14 cellular contexts compared by ENCODE assay signal in genomic region chr14:70658899-70659298, GRCh38. TPM values are rescaled to one million over a fixed set of nuclear protein-coding genes. Genes with fewer than 3 reads are reported as not detected.
DNase-seq lines count a peak whose midpoint lies in the region; TF ChIP-seq lines count a peak whose summit lies in the region.
"Had no signal": no experiment of that assay in that cellular context is flagged by ENCODE, and none has a peak within 500 bp of the region (broad histone marks: within the 10 kb centered on the region; RNA-seq: fewer than 3 reads in every experiment).

No MANE protein-coding gene starts in this region.

- CTCF ChIA-PET in CD4-positive, alpha-beta memory T cell (lab: Charles Lee; ENCODE audit: partially characterized antibody), result interaction anchor here (1.1 to 13.1 kb wide), 8 partner anchors 10 to 158 kb away, joined by 3 to 155 read pairs (median 8); partner anchors contain the start of gene TTC9

- H3K36me3 Mint-ChIP-seq in CD4-positive, alpha-beta memory T cell, result peaks cover 13 to 14% of the 10 kb centered on the region in 2 donors
- H3K36me3 Mint-ChIP-seq in T-helper 2 cell treated with Interferon-gamma antibody and Interleukin-4, amounts not matched to agents 5 μg/mL and 100 μg/mL, for 36 hours (ENCODE audit: low read depth), result peaks cover 42% of the 10 kb centered on the region
- peaks cover 20% of the 10 kb centered on the region for H3K36me3 Mint-ChIP-seq in endothelial cell (ENCODE audit: low read depth, unreplicated experiment)

- no peaks in the 10 kb centered on the region for H3K9me3 ChIP-seq in CD4-positive, alpha-beta memory T cell (ENCODE audit: control insufficient read depth in 1 of 2, low read length in 2 of 2)

- no peaks in the 10 kb centered on the region for H3K27me3 Mint-ChIP-seq in CD4-positive, alpha-beta memory T cell
- no peaks in the 10 kb centered on the region for H3K27me3 Mint-ChIP-seq in T-helper 2 cell treated with Interferon-gamma antibody and Interleukin-4, amounts not matched to agents 5 μg/mL and 100 μg/mL, for 36 hours (ENCODE audit: low read depth)
- H3K27me3 Mint-ChIP-seq in endothelial cell (ENCODE audit: unreplicated experiment), result peaks cover 15% of the 10 kb centered on the region

- intact Hi-C loops in CD4-positive, alpha-beta memory T cell (cut with micrococcal nuclease), result no loop called here

- DNase-seq in CD4-positive, alpha-beta memory T cell, result peak in 4 of 5 donors; percentile 22 to 55 (median 36)
- DNase-seq in KBM-7 (peak; percentile 91), endothelial cell (ENCODE audit: low spot score) (no peak), ecto neural progenitor cell (ENCODE audit: low spot score) (no peak), NCI-H2227 (lab: John Stamatoyannopoulos, UW; ENCODE audit: unreplicated experiment) (no peak), D341Med (ENCODE audit: low spot score) (no peak), COLO829 (ENCODE audit: low spot score) (no peak)
- DNase-seq in T-helper 2 cell treated with Interferon-gamma antibody and Interleukin-4, amounts not matched to agents 5 μg/mL and 100 μg/mL, for 36 hours (ENCODE audit: low spot score), result no peak
- DNase-seq: amygdala; dermis blood vessel endothelial cell; NCI-H2107; nucleus accumbens; stimulated activated CD4-positive, alpha-beta T cell treated with anti-CD3 and anti-CD28 coated beads, Interleukin-12 subunit alpha, Interleukin-12 subunit beta, amount 100 ng/mL, for 4 hours had no signal

- TF ChIP-seq CTCF in endothelial cell (IDR thresholded peaks at IDR 0.05; ENCODE audit: unreplicated experiment), result no peak

- in situ Hi-C loops in KBM-7 (cut with MboI; ENCODE audit: low pct_unique_long_range_greater_than_20kb, low sequenced_read_pairs), result no loop called here

- H3K4me3 ChIP-seq in CD4-positive, alpha-beta memory T cell (ENCODE audit: low read length in 2 of 2), result peak overlapping the region in 1 of 2 donors; percentile 16

- H3K27ac ChIP-seq in CD4-positive, alpha-beta memory T cell (ENCODE audit: low read depth, low read length), result peak overlapping the region; percentile 30
- H3K27ac ChIP-seq: RWPE1 had no signal

- peaks cover 76 to 94% (median 87%) of the 10 kb centered on the region in 4 donors for H3K4me1 Mint-ChIP-seq in CD4-positive, alpha-beta memory T cell
- peaks cover 81% of the 10 kb centered on the region for H3K4me1 Mint-ChIP-seq in T-helper 2 cell treated with Interferon-gamma antibody and Interleukin-4, amounts not matched to agents 5 μg/mL and 100 μg/mL, for 36 hours (ENCODE audit: low read depth)
- peaks cover 65% of the 10 kb centered on the region for H3K4me1 Mint-ChIP-seq in endothelial cell (ENCODE audit: unreplicated experiment)

- H3K36me3 ChIP-seq in CD4-positive, alpha-beta memory T cell (ENCODE audit: insufficient read depth, low read length), result no peaks in the 10 kb centered on the region

- POLR2A ChIA-PET in CD4-positive, alpha-beta memory T cell (lab: Charles Lee; ENCODE audit: partially characterized antibody), result interaction anchor here (0.5 to 13.2 kb wide), 8 partner anchors 10 to 288 kb away, joined by 3 to 363 read pairs (median 4); partner anchors contain the start of gene TTC9

- H3K4me3 Mint-ChIP-seq in CD4-positive, alpha-beta memory T cell, result peak overlapping the region; percentile 37 to 82 (median 75)
- peak overlapping the region; percentile 66 for H3K4me3 Mint-ChIP-seq in T-helper 2 cell treated with Interferon-gamma antibody and Interleukin-4, amounts not matched to agents 5 μg/mL and 100 μg/mL, for 36 hours
- H3K4me3 Mint-ChIP-seq in endothelial cell (ENCODE audit: unreplicated experiment), result no peak overlapping the region

- H3K27me3 ChIP-seq in CD4-positive, alpha-beta memory T cell (ENCODE audit: insufficient read depth, low read length), result no peaks in the 10 kb centered on the region

- peaks cover 0 to 2% (median 0%) of the 10 kb centered on the region in 8 donors for H3K9me3 Mint-ChIP-seq in CD4-positive, alpha-beta memory T cell
- no peaks in the 10 kb centered on the region for H3K9me3 Mint-ChIP-seq in T-helper 2 cell treated with Interferon-gamma antibody and Interleukin-4, amounts not matched to agents 5 μg/mL and 100 μg/mL, for 36 hours
- H3K9me3 Mint-ChIP-seq in endothelial cell (ENCODE audit: unreplicated experiment), result no peaks in the 10 kb centered on the region

- H3K27ac Mint-ChIP-seq in CD4-positive, alpha-beta memory T cell, result peak overlapping the region; percentile 92 to 98 (median 95)
- peak overlapping the region; percentile 83 for H3K27ac Mint-ChIP-seq in T-helper 2 cell treated with Interferon-gamma antibody and Interleukin-4, amounts not matched to agents 5 μg/mL and 100 μg/mL, for 36 hours
- H3K27ac Mint-ChIP-seq in endothelial cell (ENCODE audit: unreplicated experiment), result peak overlapping the region; percentile 82

- H3K4me1 ChIP-seq in CD4-positive, alpha-beta memory T cell (ENCODE audit: insufficient read depth, low read length), result peaks cover 89% of the 10 kb centered on the region

RNA-seq across cellular contexts. Expression of gene TTC9, which starts 17.2 kb away (rescaled TPM):
- total RNA-seq in CD4-positive, alpha-beta memory T cell, result 10 to 100 TPM; 25.5 to 25.9 TPM
- polyA plus RNA-seq in CD4-positive, alpha-beta memory T cell, result 10 to 100 TPM in 1 of 2 donors, 1 to 10 TPM in 1; 9.2 to 16.1 TPM
- 16.9 TPM for total RNA-seq in endothelial cell (ENCODE audit: unreplicated experiment)

RNA-seq across cellular contexts. Expression of gene MED6, which starts 58.4 kb away (rescaled TPM):
- 10 to 100 TPM; 57.0 to 61.8 TPM for total RNA-seq in CD4-positive, alpha-beta memory T cell
- polyA plus RNA-seq in CD4-positive, alpha-beta memory T cell, result 10 to 100 TPM; 38.4 to 48.7 TPM
- 48.4 TPM for total RNA-seq in endothelial cell (ENCODE audit: unreplicated experiment)

Comparison
In these comparisons a context has a peak if more than half of its experiments do, and no peak if none do; other contexts are left out.
1. DNase-seq: peak in CD4-positive, alpha-beta memory T cell (4 of 5) and KBM-7 (single experiment); none in T-helper 2 cell treated with Interferon-gamma antibody and Interleukin-4, amounts not matched to agents 5 μg/mL and 100 μg/mL, for 36 hours (single experiment), endothelial cell (single experiment), ecto neural progenitor cell (single experiment), NCI-H2227 (single experiment), D341Med (single experiment) and COLO829 (single experiment).
2. Peak in every context shown above with its lines, with median percentiles within 50 percentile points of each other: H3K27ac Mint-ChIP-seq.